Comparison of ENCODE assay signal across 29 cellular contexts in the genomic region with DNA sequence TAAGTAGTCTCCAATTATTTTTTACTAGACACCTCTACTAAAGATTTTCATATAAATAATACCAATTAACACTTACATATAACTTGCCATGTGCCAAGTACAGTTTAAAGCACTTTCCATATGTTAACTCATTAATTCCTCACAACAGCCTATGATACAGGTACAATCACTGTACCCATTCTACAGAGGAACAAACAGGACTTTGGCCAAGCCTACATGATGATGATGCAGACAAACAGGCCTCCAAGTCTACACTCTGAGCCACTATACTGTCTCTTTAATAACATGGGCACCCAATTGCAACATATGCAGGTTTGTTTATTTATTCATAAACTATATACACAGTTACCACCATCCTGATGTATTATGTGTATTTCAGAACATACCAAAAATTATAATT. TPM values are rescaled to one million over a fixed set of nuclear protein-coding genes. Genes with fewer than 3 reads are reported as not detected.
"Had no signal": no experiment of that assay in that cellular context is flagged by ENCODE, and none has a peak within 500 bp of the region (broad histone marks: within the 10 kb centered on the region; RNA-seq: fewer than 3 reads in every experiment).

No MANE protein-coding gene starts in this region.

- ATAC-seq: stimulated activated effector memory CD8-positive, alpha-beta T cell treated with anti-CD3 and anti-CD28 coated beads, Interleukin-12 subunit alpha, Interleukin-12 subunit beta, amount 100 ng/mL, for 72 hours; stimulated activated memory B cell treated with anti-CD40 and anti-IgM and Interleukin-4, amounts not matched to agents 10 μg/mL and 1 μg/mL and 100 μg/mL, for 72 hours; stimulated activated naive B cell treated with anti-CD40 and anti-IgM and Interleukin-4, amounts not matched to agents 10 μg/mL and 1 μg/mL and 100 μg/mL, for 72 hours; stimulated activated naive CD8-positive, alpha-beta T cell treated with anti-CD3 and anti-CD28 coated beads, Interleukin-15, amount 100 ng/mL, for 72 hours; stimulated activated naive CD8-positive, alpha-beta T cell treated with anti-CD3 and anti-CD28 coated beads, Interleukin-15, Interleukin-2, amounts not matched to agents 100 U/mL and 50 U/mL, for 24 hours; upper lobe of right lung had no signal

- H3K36me3 Mint-ChIP-seq: stimulated activated effector memory CD8-positive, alpha-beta T cell treated with anti-CD3 and anti-CD28 coated beads, Interleukin-12 subunit alpha, Interleukin-12 subunit beta, amount 100 ng/mL, for 72 hours; stimulated activated memory B cell treated with anti-CD40 and anti-IgM and Interleukin-4, amounts not matched to agents 10 μg/mL and 1 μg/mL and 100 μg/mL, for 72 hours; stimulated activated naive B cell treated with anti-CD40 and anti-IgM and Interleukin-4, amounts not matched to agents 10 μg/mL and 1 μg/mL and 100 μg/mL, for 72 hours; type B pancreatic cell had no signal

- H3K4me1 ChIP-seq: testis, thyroid gland, tibial artery, upper lobe of left lung, upper lobe of right lung, uterus had no signal

- H3K27ac ChIP-seq: suprapubic skin, testis, thoracic aorta, thyroid gland, tibial artery, tibial nerve, transverse colon, upper lobe of left lung, upper lobe of right lung, uterus, vagina had no signal

- FAIRE-seq: urothelium cell line had no signal

- H3K4me3 ChIP-seq: stomach, suprapubic skin, testis, thoracic aorta, thyroid gland, tibial artery, tibial nerve, transverse colon, upper lobe of left lung, upper lobe of right lung, uterus, vagina had no signal

- H3K27me3 Mint-ChIP-seq: stimulated activated memory B cell treated with anti-CD40 and anti-IgM and Interleukin-4, amounts not matched to agents 10 μg/mL and 1 μg/mL and 100 μg/mL, for 72 hours; stimulated activated naive B cell treated with anti-CD40 and anti-IgM and Interleukin-4, amounts not matched to agents 10 μg/mL and 1 μg/mL and 100 μg/mL, for 72 hours; stimulated activated naive CD8-positive, alpha-beta T cell treated with anti-CD3 and anti-CD28 coated beads, Interleukin-15, amount 100 ng/mL, for 72 hours had no signal

- H3K4me1 Mint-ChIP-seq: stimulated activated effector memory CD8-positive, alpha-beta T cell treated with anti-CD3 and anti-CD28 coated beads, Interleukin-12 subunit alpha, Interleukin-12 subunit beta, amount 100 ng/mL, for 72 hours; stimulated activated memory B cell treated with anti-CD40 and anti-IgM and Interleukin-4, amounts not matched to agents 10 μg/mL and 1 μg/mL and 100 μg/mL, for 72 hours; stimulated activated naive B cell treated with anti-CD40 and anti-IgM and Interleukin-4, amounts not matched to agents 10 μg/mL and 1 μg/mL and 100 μg/mL, for 72 hours; stimulated activated naive CD8-positive, alpha-beta T cell treated with anti-CD3 and anti-CD28 coated beads, Interleukin-15, amount 100 ng/mL, for 72 hours had no signal

- H3K9me3 ChIP-seq: stomach, suprapubic skin, testis, thoracic aorta, thyroid gland, tibial artery, tibial nerve, transverse colon, upper lobe of left lung, upper lobe of right lung, uterus, vagina had no signal

- H3K4me3 Mint-ChIP-seq: stimulated activated effector memory CD8-positive, alpha-beta T cell treated with anti-CD3 and anti-CD28 coated beads, Interleukin-12 subunit alpha, Interleukin-12 subunit beta, amount 100 ng/mL, for 72 hours; stimulated activated memory B cell treated with anti-CD40 and anti-IgM and Interleukin-4, amounts not matched to agents 10 μg/mL and 1 μg/mL and 100 μg/mL, for 72 hours; stimulated activated naive B cell treated with anti-CD40 and anti-IgM and Interleukin-4, amounts not matched to agents 10 μg/mL and 1 μg/mL and 100 μg/mL, for 72 hours; stimulated activated naive CD8-positive, alpha-beta T cell treated with anti-CD3 and anti-CD28 coated beads, Interleukin-15, amount 100 ng/mL, for 72 hours; stimulated activated naive CD8-positive, alpha-beta T cell treated with anti-CD3 and anti-CD28 coated beads, Interleukin-15, Interleukin-2, amounts not matched to agents 100 ng/mL and 50 ng/mL, for 24 hours; type B pancreatic cell had no signal

- H3K9me3 Mint-ChIP-seq: stimulated activated effector memory CD8-positive, alpha-beta T cell treated with anti-CD3 and anti-CD28 coated beads, Interleukin-12 subunit alpha, Interleukin-12 subunit beta, amount 100 ng/mL, for 72 hours; stimulated activated naive CD8-positive, alpha-beta T cell treated with anti-CD3 and anti-CD28 coated beads, Interleukin-15, Interleukin-2, amounts not matched to agents 100 ng/mL and 50 ng/mL, for 24 hours; type B pancreatic cell had no signal

- H3K27ac Mint-ChIP-seq: stimulated activated effector memory CD8-positive, alpha-beta T cell treated with anti-CD3 and anti-CD28 coated beads, Interleukin-12 subunit alpha, Interleukin-12 subunit beta, amount 100 ng/mL, for 72 hours; stimulated activated memory B cell treated with anti-CD40 and anti-IgM and Interleukin-4, amounts not matched to agents 10 μg/mL and 1 μg/mL and 100 μg/mL, for 72 hours; stimulated activated naive B cell treated with anti-CD40 and anti-IgM and Interleukin-4, amounts not matched to agents 10 μg/mL and 1 μg/mL and 100 μg/mL, for 72 hours; stimulated activated naive CD8-positive, alpha-beta T cell treated with anti-CD3 and anti-CD28 coated beads, Interleukin-15, amount 100 ng/mL, for 72 hours; stimulated activated naive CD8-positive, alpha-beta T cell treated with anti-CD3 and anti-CD28 coated beads, Interleukin-15, Interleukin-2, amounts not matched to agents 100 ng/mL and 50 ng/mL, for 24 hours; type B pancreatic cell had no signal

- H3K27me3 ChIP-seq: stomach, suprapubic skin, testis, thyroid gland, tibial artery, tibial nerve, transverse colon, upper lobe of left lung, upper lobe of right lung, uterus, vagina had no signal

- H3K36me3 ChIP-seq: stomach, suprapubic skin, thoracic aorta, thyroid gland, tibial artery, tibial nerve, transverse colon, upper lobe of left lung, upper lobe of right lung, uterus, vagina had no signal

- DNase-seq: stimulated activated CD4-positive, alpha-beta T cell treated with anti-CD3 and anti-CD28 coated beads, Interleukin-2, amount 100 ng/mL, for 48 hours; stimulated activated CD4-positive, alpha-beta T cell treated with anti-CD3 and anti-CD28 coated beads, Interleukin-4, amount 100 ng/mL, for 1 hour; stimulated activated CD4-positive, alpha-beta T cell treated with anti-CD3 and anti-CD28 coated beads, Interleukin-4, amount 100 ng/mL, for 24 hours; stimulated activated CD4-positive, alpha-beta T cell treated with anti-CD3 and anti-CD28 coated beads, Interleukin-4, amount 100 ng/mL, for 4 hours; stimulated activated CD8-positive, alpha-beta memory T cell treated with anti-CD3 and anti-CD28 coated beads, Interleukin-4, amount 100 ng/mL, for 48 hours; stimulated activated naive B cell treated with anti-CD40 and anti-IgM and Interleukin-4, amounts not matched to agents 10 μg/mL and 1 μg/mL and 100 μg/mL, for 72 hours; stimulated activated naive CD4-positive, alpha-beta T cell; stimulated activated naive CD4-positive, alpha-beta T cell treated with Interleukin-2 at 50 U/mL for 16 hours; stimulated activated naive CD8-positive, alpha-beta T cell treated with anti-CD3 and anti-CD28 coated beads, Interleukin-15, amount 100 ng/mL, for 72 hours; stimulated activated naive CD8-positive, alpha-beta T cell treated with anti-CD3 and anti-CD28 coated beads, Interleukin-15, Interleukin-2, amounts not matched to agents 100 U/mL and 50 U/mL, for 24 hours; stomach; substantia nigra; testis; thyroid gland; tibial artery; transverse colon; trophoblast cell; upper lobe of right lung; uterus had no signal

RNA-seq across cellular contexts. Expression of gene TOX3, which starts 46.0 kb away (rescaled TPM):
- total RNA-seq: thoracic aorta, thyroid gland had no signal
